In genomic region chr7:42237891-42238531, GRCh38 we compare ENCODE assay signal across 8 cellular contexts. TPM values are rescaled to one million over a fixed set of nuclear protein-coding genes. Genes with fewer than 3 reads are reported as not detected.
A peak's percentile ranks its signal among the peaks of the same experiment; 100 is the strongest.
DNase-seq lines count a peak whose midpoint lies in the region; ATAC-seq, FAIRE-seq and TF ChIP-seq lines count a peak whose summit lies in the region.

No MANE protein-coding gene starts in this region.

- TF ChIP-seq CTCF in A549 (IDR thresholded peaks at IDR 0.05): no peak
- TF ChIP-seq CTCF in left ventricle myocardium inferior (IDR thresholded peaks at IDR 0.05; ENCODE audit: borderline replicate concordance): no peak

- ATAC-seq in A549: no peak
- no peak for ATAC-seq in HG02588 (IDR thresholded peaks at IDR 0.05; ENCODE audit: unreplicated experiment)

- peak overlapping the region; percentile 84 for H3K4me2 ChIP-seq in A549

- H3K36me3 ChIP-seq in HAP-1 (replicated peaks) (no peaks in the 10 kb centered on the region), left ventricle myocardium inferior (no peaks in the 10 kb centered on the region)

- H3K9me3 ChIP-seq in A549 (no peaks in the 10 kb centered on the region), HAP-1 (no peaks in the 10 kb centered on the region), left ventricle myocardium inferior (replicated peaks) (no peaks in the 10 kb centered on the region)

- DNase-seq in A549 (ENCODE audit: low read depth in 1 of 2, low spot score in 1 of 2) (no peak), HAP-1 (ENCODE audit: low spot score in 2 of 2) (peak; percentile 53 to 91), left ventricle myocardium inferior (peak; percentile 75), posterior cingulate gyrus (peak in 7 of 10 donors; percentile 16 to 81 (median 27)), NCI-H345 (lab: John Stamatoyannopoulos, UW) (no peak), kidney glomerular epithelial cell (lab: John Stamatoyannopoulos, UW) (no peak)

- 74% methylated on average over 15 of the region's 54 CpGs for WGBS in A549 (ENCODE audit: missing lambda C conversion rate)
- WGBS in adipose tissue, 3 donors: 7 to 10% (median 8%) methylated on average over 17 to 36 of the region's 54 CpGs

- no peak for TF ChIP-seq POLR2A in A549 (IDR thresholded peaks at IDR 0.05; ENCODE audit: low read length)

- no peak for TF ChIP-seq EP300 in A549 (IDR thresholded peaks at IDR 0.05)

- H3K27me3 ChIP-seq in HAP-1 (ENCODE audit: low read depth) (no peaks in the 10 kb centered on the region), left ventricle myocardium inferior (ENCODE audit: low read depth) (peaks cover 9% of the 10 kb centered on the region)

- H3K27ac ChIP-seq in A549 (peak overlapping the region in 1 of 2 experiments; percentile 73; a peak in 3 of 6 replicates), adipose tissue (ENCODE audit: low read depth, low read length) (peak overlapping the region; percentile 78), left ventricle myocardium inferior (replicated peaks) (peak overlapping the region; percentile 92)

- peak overlapping the region; percentile 58 for H3K4me3 ChIP-seq in A549
- H3K4me3 ChIP-seq in HAP-1: peak overlapping the region; percentile 64
- H3K4me3 ChIP-seq in left ventricle myocardium inferior: peak overlapping the region; percentile 91

- CTCF ChIA-PET in A549 (lab: Yijun Ruan, JAX): no interaction called here

- FAIRE-seq in A549 (lab: Jason Lieb, UNC): no peak

- H3K4me1 ChIP-seq in A549: no peaks in the 10 kb centered on the region
- H3K4me1 ChIP-seq in HAP-1: peaks cover 46% of the 10 kb centered on the region
- H3K4me1 ChIP-seq in left ventricle myocardium inferior: peaks cover 33% of the 10 kb centered on the region

- no peak for TF ChIP-seq RAD21 in A549 (conservative IDR thresholded peaks at IDR 0.05 in 1 of 2, IDR thresholded peaks at IDR 0.05 in 1 of 2)

- in situ Hi-C loops in HAP-1 (cut with MboI; ENCODE audit: low sequenced_read_pairs): no loop called here

- intact Hi-C loops in left ventricle myocardium inferior (cut with micrococcal nuclease): no loop called here
- intact Hi-C loops in posterior cingulate gyrus (cut with DNase I): no loop called here

- POLR2A ChIA-PET in A549 (lab: Yijun Ruan, JAX): no interaction called here

TF ChIP-seq in A549, 52 proteins besides CTCF, POLR2A, EP300 and RAD21:
- TF ChIP-seq MAZ (IDR thresholded peaks at IDR 0.05; ENCODE audit: borderline replicate concordance, low read depth, low read length) (no peak), TP53 (CRISPR knock-in tag; IDR thresholded peaks at IDR 0.05) (no peak), ATOH8 (CRISPR knock-in tag; IDR thresholded peaks at IDR 0.05; ENCODE audit: low read depth) (no peak), PBX3 (IDR thresholded peaks at IDR 0.05) (no peak), SMC3 (IDR thresholded peaks at IDR 0.05) (no peak), FOXS1 (CRISPR knock-in tag; IDR thresholded peaks at IDR 0.05) (no peak), PHF8 (IDR thresholded peaks at IDR 0.05; ENCODE audit: borderline replicate concordance, low read depth) (no peak), HOXA7 (CRISPR knock-in tag; IDR thresholded peaks at IDR 0.05) (no peak), HEYL (CRISPR knock-in tag; IDR thresholded peaks at IDR 0.05) (no peak), EHMT2 (IDR thresholded peaks at IDR 0.05; ENCODE audit: low read depth) (no peak), HMGXB4 (CRISPR knock-in tag; IDR thresholded peaks at IDR 0.05; ENCODE audit: borderline replicate concordance) (no peak), HDAC2 (IDR thresholded peaks at IDR 0.05) (no peak), SREBF2 (IDR thresholded peaks at IDR 0.05) (no peak), RARB (CRISPR knock-in tag; IDR thresholded peaks at IDR 0.05) (no peak), HES2 (IDR thresholded peaks at IDR 0.05) (no peak)

RNA-seq across cellular contexts. Expression of gene GLI3, which starts 1.0 kb away (rescaled TPM):
- polyA plus RNA-seq in A549 (2011; rRNA removed): 0.12 TPM in 1 of 2 replicates, not detected in the other
- 0.04 TPM in 1 of 2 replicates, not detected in the other for polyA plus RNA-seq in A549 (2012; cell fraction: cytosol; rRNA removed)
- polyA plus RNA-seq in A549 (2012; cell fraction: nucleus; rRNA removed): 0.01 TPM in 1 of 2 replicates, not detected in the other
- 0.04 to 0.24 TPM (median 0.09 TPM) in 3 replicates for polyA plus RNA-seq in A549 (2017; fragmentation: RNase III; extraction: RNeasy Plus Mini Kit Qiagen cat#74134 plus additional on column Dnase treatment)
- not detected in 2 replicates for polyA minus RNA-seq in A549 (2011; rRNA and poly(A)+ RNA removed)
- polyA plus RNA-seq in adipose tissue: 1 to 10 TPM in 2 of 3 donors, under 1 TPM in 1; 0.51 to 8.4 (median 6.5) TPM
- 5.5 TPM for total RNA-seq in left ventricle myocardium inferior

Comparison
In these comparisons a context has a peak if more than half of its experiments do, and no peak if none do; other contexts are left out.
1. DNase-seq: peak in HAP-1 (2 of 2), left ventricle myocardium inferior (single experiment) and posterior cingulate gyrus (7 of 10); none in A549 (0 of 2), NCI-H345 (single experiment) and kidney glomerular epithelial cell (single experiment).
2. Peak in every context shown above with its lines, with median percentiles within 50 percentile points of each other: H3K4me3 ChIP-seq.